In the genomic region with DNA sequence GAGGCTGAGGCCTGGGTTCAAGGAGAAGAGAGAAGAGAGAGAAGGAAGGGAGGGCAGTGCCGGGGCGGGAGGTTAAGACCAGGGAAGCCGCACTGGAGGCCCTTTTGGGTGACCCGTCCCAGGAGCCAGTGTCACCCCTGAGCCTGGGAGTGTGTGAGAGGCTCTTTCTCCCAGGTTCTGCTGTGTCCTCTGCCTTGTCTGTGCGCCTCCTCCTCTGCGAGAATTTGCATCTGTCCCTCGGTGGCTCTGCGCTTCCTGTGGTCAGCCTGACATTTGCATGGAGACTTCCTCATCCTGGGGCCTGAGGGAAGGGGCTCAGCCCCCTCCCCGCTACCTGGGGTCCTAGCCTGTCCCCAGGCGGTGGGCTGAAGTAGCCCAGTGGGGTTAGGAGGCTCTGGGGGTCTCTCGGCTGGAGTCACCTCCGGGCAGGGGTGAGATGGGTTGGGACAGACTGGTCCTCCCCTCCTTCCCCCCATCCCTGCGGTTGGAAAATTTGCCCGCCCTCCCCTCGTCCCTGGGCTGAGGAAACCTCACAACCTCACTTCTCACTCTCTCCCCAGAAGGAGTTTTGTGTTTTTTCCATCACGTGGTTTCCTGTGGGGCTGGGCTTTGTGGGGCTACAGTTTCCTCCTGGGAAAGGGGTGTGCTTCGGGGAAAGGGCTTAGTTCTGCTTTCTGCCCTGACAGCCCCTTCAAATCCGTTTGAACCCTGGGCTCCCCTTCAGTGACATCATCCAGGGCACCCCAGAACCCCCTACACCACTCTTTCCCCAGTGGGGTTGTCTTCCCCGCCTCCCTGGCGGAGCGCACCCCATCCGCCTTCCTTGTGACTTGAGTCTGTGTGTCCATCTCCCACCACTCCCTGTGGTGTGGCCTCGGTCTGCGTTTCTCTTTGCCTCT, we compare ENCODE assay signal across 8 cellular contexts. TPM values are rescaled to one million over a fixed set of nuclear protein-coding genes. Genes with fewer than 3 reads are reported as not detected.
DNase-seq lines count a peak whose midpoint lies in the region; ATAC-seq and TF ChIP-seq lines count a peak whose summit lies in the region.

No MANE protein-coding gene starts in this region.

- intact Hi-C loops in left lung (cut with DNase I): loop anchor here in 1 of 2 donors (10.0 kb wide), 1 partner anchor 161 kb away; no protein-coding TSS in a partner anchor

- ATAC-seq in GM18511 (IDR thresholded peaks at IDR 0.05; ENCODE audit: unreplicated experiment): peak; percentile 47
- ATAC-seq in HG02852 (IDR thresholded peaks at IDR 0.05; ENCODE audit: unreplicated experiment): peak; percentile 53
- peak; percentile 65 for ATAC-seq in left lung

- no peaks in the 10 kb centered on the region for H3K27me3 ChIP-seq in left lung

- peak overlapping the region; percentile 23 to 69 for H3K4me3 ChIP-seq in left lung

- no peak for TF ChIP-seq CTCF in left lung (IDR thresholded peaks at IDR 0.05)

- peaks cover 5 to 74% of the 10 kb centered on the region in 2 donors for H3K4me1 ChIP-seq in left lung

- peak overlapping the region; percentile 82 to 93 for H3K27ac ChIP-seq in left lung

- DNase-seq in SIG-M5 (lab: John Stamatoyannopoulos, UW) (peak; percentile 87), left lung (peak; percentile 83 to 90), DMS53 (lab: John Stamatoyannopoulos, UW) (no peak), NCI-H524 (lab: John Stamatoyannopoulos, UW) (no peak)
- peak; percentile 66 for DNase-seq in activated naive CD4-positive, alpha-beta T cell treated with anti-CD3 and anti-CD28 coated beads, Interleukin-2, amount 50 U/mL, for 16 hours
- peak; percentile 91 for DNase-seq in stimulated activated CD8-positive, alpha-beta memory T cell treated with anti-CD3 and anti-CD28 coated beads, Interleukin-4, amount 100 ng/mL, for 48 hours

- no peaks in the 10 kb centered on the region for H3K9me3 ChIP-seq in left lung

- H3K36me3 ChIP-seq in left lung: peaks cover 0 to 49% of the 10 kb centered on the region in 2 donors

RNA-seq across cellular contexts. Expression of a gene that starts 2.5 kb away (rescaled TPM):
- total RNA-seq in left lung: 100 to 1,000 TPM in 1 of 2 donors, 10 to 100 TPM in 1; 74.6 to 145 TPM

RNA-seq across cellular contexts. Expression of a gene that starts 9.8 kb away (rescaled TPM):
- 100 to 1,000 TPM; 159 to 194 TPM for total RNA-seq in left lung

RNA-seq across cellular contexts. Expression of a gene that starts 10.1 kb away (rescaled TPM):
- not detected for total RNA-seq in left lung

RNA-seq across cellular contexts. Expression of a gene that starts 16.8 kb away (rescaled TPM):
- total RNA-seq in left lung: 100 to 1,000 TPM; 113 to 142 TPM

RNA-seq across cellular contexts. Expression of a gene that starts 17.0 kb away (rescaled TPM):
- 10 to 100 TPM; 36.3 to 46.6 TPM for total RNA-seq in left lung

Comparison
In these comparisons a context has a peak if more than half of its experiments do, and no peak if none do; other contexts are left out.
1. DNase-seq: peak in SIG-M5 (single experiment), activated naive CD4-positive, alpha-beta T cell treated with anti-CD3 and anti-CD28 coated beads, Interleukin-2, amount 50 U/mL, for 16 hours (single experiment), left lung (2 of 2) and stimulated activated CD8-positive, alpha-beta memory T cell treated with anti-CD3 and anti-CD28 coated beads, Interleukin-4, amount 100 ng/mL, for 48 hours (single experiment); none in DMS53 (single experiment) and NCI-H524 (0 of 2).
2. Peak in every context shown above with its lines, with median percentiles within 50 percentile points of each other: ATAC-seq.